Comparison of ENCODE assay signal across 11 cellular contexts in the genomic region with DNA sequence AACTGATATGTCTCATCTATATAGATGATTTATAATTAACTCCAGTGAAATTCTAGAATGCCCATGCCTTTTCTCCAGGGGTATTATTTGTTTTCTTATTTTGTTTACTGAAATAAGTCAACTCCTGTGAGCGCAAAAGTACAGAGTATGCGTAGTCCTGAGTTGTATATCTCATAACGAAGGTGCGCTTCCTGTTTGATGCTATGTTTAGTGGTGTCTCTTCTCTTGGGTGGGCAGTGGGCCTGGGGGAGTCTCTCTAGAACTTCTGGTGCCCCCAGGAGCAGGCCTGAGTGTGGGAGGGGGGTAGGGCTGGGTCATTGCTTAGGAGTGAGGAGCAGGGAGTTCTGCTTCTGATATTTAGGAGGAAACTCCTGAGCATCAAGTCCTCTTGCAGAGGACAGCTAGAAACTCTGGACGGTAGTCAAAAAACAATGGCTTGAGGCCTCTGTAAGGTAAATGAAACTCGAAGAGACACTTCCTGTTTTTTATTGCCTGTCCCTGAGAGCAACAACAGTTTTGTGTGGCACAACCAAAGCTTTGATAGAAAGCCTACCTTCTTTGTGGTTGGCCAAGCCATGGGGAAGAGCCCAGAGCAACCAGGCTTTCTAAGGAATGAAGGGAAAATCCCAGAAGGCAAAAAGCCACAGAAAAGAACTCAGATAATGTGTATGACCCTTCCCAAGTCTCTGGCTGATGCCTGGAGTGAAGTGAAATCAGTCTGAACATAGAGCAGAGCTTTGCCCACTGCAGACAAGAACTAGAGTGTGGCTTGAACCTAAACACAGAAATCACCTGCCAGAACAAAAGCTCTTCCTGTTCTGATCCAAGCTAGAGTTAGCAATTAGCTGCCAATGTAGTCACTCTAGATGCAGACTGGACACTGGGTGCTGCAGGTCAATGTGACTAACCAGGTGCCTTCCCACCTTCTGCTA. TPM values are rescaled to one million over a fixed set of nuclear protein-coding genes. Genes with fewer than 3 reads are reported as not detected.
A peak's percentile ranks its signal among the peaks of the same experiment; 100 is the strongest.
DNase-seq lines count a peak whose midpoint lies in the region; ATAC-seq, FAIRE-seq and TF ChIP-seq lines count a peak whose summit lies in the region.
"Had no signal": no experiment of that assay in that cellular context is flagged by ENCODE, and none has a peak within 500 bp of the region (broad histone marks: within the 10 kb centered on the region; RNA-seq: fewer than 3 reads in every experiment).

No MANE protein-coding gene starts in this region.

- TF ChIP-seq POLR2A in GM12892 (IDR thresholded peaks at IDR 0.05; ENCODE audit: low read depth, low read length), result no peak

- in situ Hi-C loops in HAP-1 (cut with MboI; ENCODE audit: low sequenced_read_pairs), result no loop called here

- H3K36me3 Mint-ChIP-seq in activated naive CD4-positive, alpha-beta T cell treated with anti-CD3 and anti-CD28 coated beads, Interleukin-2, amount 50 U/mL, for 72 hours, result peaks cover 10 to 45% of the 10 kb centered on the region in 2 donors

- H3K4me3 ChIP-seq in GM06990 (replicated peaks; ENCODE audit: low read depth, low read length) (no peak overlapping the region), HAP-1 (no peak overlapping the region)

- H3K9me3 ChIP-seq in HAP-1, result no peaks in the 10 kb centered on the region

- ATAC-seq in GM19438 (IDR thresholded peaks at IDR 0.05; ENCODE audit: low read depth, unreplicated experiment), result peak; percentile 54
- ATAC-seq in HG03432 (IDR thresholded peaks at IDR 0.05; ENCODE audit: unreplicated experiment), result peak; percentile 42
- peak; percentile 17 to 49 for ATAC-seq in activated naive CD4-positive, alpha-beta T cell treated with anti-CD3 and anti-CD28 coated beads, Interleukin-2, amount 50 U/mL, for 72 hours
- no peak for ATAC-seq in HG03565 (IDR thresholded peaks at IDR 0.05; ENCODE audit: unreplicated experiment)

- H3K36me3 ChIP-seq in GM06990 (ENCODE audit: control insufficient read depth, insufficient read depth, low read length) (no peaks in the 10 kb centered on the region; the same call in none of the 2 replicates), HAP-1 (replicated peaks) (no peaks in the 10 kb centered on the region)

- H3K4me1 ChIP-seq in HAP-1, result no peaks in the 10 kb centered on the region

- DNase-seq in GM06990 (ENCODE audit: extremely low read depth, insufficient read length) (peak; percentile 66), GM12892 (ENCODE audit: insufficient read length) (no peak), HAP-1 (ENCODE audit: low spot score in 2 of 2) (no peak), AG08395 (ENCODE audit: low spot score) (no peak)
- no peak for DNase-seq in activated naive CD4-positive, alpha-beta T cell treated with anti-CD3 and anti-CD28 coated beads, Interleukin-2, amount 50 U/mL, for 72 hours (ENCODE audit: low spot score in 2 of 2)
- DNase-seq: IMR-90, kidney glomerular epithelial cell, T1000 had no signal

- H3K9me3 Mint-ChIP-seq in activated naive CD4-positive, alpha-beta T cell treated with anti-CD3 and anti-CD28 coated beads, Interleukin-2, amount 50 U/mL, for 72 hours, result peaks cover 0 to 8% of the 10 kb centered on the region in 2 donors

- H3K27ac Mint-ChIP-seq in activated naive CD4-positive, alpha-beta T cell treated with anti-CD3 and anti-CD28 coated beads, Interleukin-2, amount 50 U/mL, for 72 hours, result peak overlapping the region; percentile 74 to 76

- FAIRE-seq in GM12892 (lab: Jason Lieb, UNC), result no peak

- no peak for TF ChIP-seq CTCF in GM06990 (IDR thresholded peaks at IDR 0.05; ENCODE audit: insufficient read depth, low read length, poor library complexity, severe bottlenecking)

- H3K27me3 ChIP-seq in GM06990 (replicated peaks; ENCODE audit: control insufficient read depth, insufficient read depth, low read length) (no peaks in the 10 kb centered on the region), HAP-1 (ENCODE audit: low read depth) (no peaks in the 10 kb centered on the region)

RNA-seq across cellular contexts. Expression of a gene that starts 8.5 kb away (rescaled TPM):
- total RNA-seq in activated naive CD4-positive, alpha-beta T cell treated with anti-CD3 and anti-CD28 coated beads, Interleukin-2, amount 50 U/mL, for 72 hours, result 10 to 100 TPM; 52.8 to 71.2 TPM
- polyA plus RNA-seq in GM12892 (2012; ENCODE audit: missing spikeins), result 20.2 TPM
